ENCODE assay signal across 20 cellular contexts in the genomic region with DNA sequence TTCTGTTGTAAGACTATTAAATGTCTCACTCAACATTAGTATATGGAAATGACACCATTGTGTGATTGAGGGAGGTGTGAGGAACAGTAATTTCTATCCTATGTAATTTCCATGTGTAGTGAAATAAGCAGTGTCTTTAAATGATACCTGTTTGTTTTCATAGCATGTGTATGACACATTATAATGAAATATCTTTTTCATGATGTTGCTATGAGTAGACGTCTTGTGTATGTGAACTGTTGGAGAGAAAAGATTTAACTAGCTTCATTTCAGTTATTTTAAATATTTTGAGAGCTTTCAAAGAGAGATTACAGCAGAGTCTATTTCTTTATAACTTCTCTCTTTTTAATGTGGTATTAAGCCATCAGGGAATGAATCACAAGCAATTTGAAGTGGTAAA.
DNase-seq lines count a peak whose midpoint lies in the region; ATAC-seq and TF ChIP-seq lines count a peak whose summit lies in the region.
"Had no signal": no experiment of that assay in that cellular context is flagged by ENCODE, and none has a peak within 500 bp of the region (broad histone marks: within the 10 kb centered on the region; RNA-seq: fewer than 3 reads in every experiment).

No MANE protein-coding gene starts in this region.

- no peak overlapping the region for H3K4me2 ChIP-seq in GM23248 (ENCODE audit: unreplicated experiment)
- H3K4me2 ChIP-seq: BLaER1 treated with 17β-estradiol and CSF1 and Interleukin-3, amounts not matched to agents 10 nM and 100 nM had no signal

- H3K36me3 Mint-ChIP-seq in MCF 10A (ENCODE audit: insufficient read depth, unreplicated experiment): peaks cover 66% of the 10 kb centered on the region
- H3K36me3 Mint-ChIP-seq in stimulated activated effector memory CD8-positive, alpha-beta T cell treated with anti-CD3 and anti-CD28 coated beads, Interleukin-12 subunit alpha, Interleukin-12 subunit beta, amount 100 ng/mL, for 72 hours: peaks cover 91% of the 10 kb centered on the region

- no peak for DNase-seq in MCF 10A (ENCODE audit: unreplicated experiment)
- no peak for DNase-seq in breast epithelium (ENCODE audit: low spot score in 2 of 2)
- DNase-seq in GM23248: peak; percentile 2
- peak; percentile 3 for DNase-seq in RKO (ENCODE audit: low spot score)
- no peak for DNase-seq in stimulated activated effector memory CD8-positive, alpha-beta T cell treated with anti-CD3 and anti-CD28 coated beads, Interleukin-12 subunit alpha, Interleukin-12 subunit beta, amount 100 ng/mL, for 72 hours (ENCODE audit: low spot score in 2 of 2)
- no peak for DNase-seq in colonic mucosa
- DNase-seq in LoVo (ENCODE audit: low spot score): no peak
- DNase-seq: 8988T; Calu3; CD8-positive, alpha-beta T cell; DMS 273 treated with DMSO at 0.1 percent for 48 hours; DMS53; DND-41; GF-D8 had no signal

- intact Hi-C loops in MCF 10A (cut with micrococcal nuclease) (no loop called here), breast epithelium (cut with DNase I; ENCODE audit: low total_unique reads) (no loop called here), colonic mucosa (cut with DNase I) (no loop called here)

- CTCF ChIA-PET in MCF 10A (lab: Yijun Ruan, JAX): interaction anchor here (1.1 to 6.7 kb wide), 2 partner anchors 23 to 96 kb away, joined by 4 to 39 read pairs; no protein-coding TSS in a partner anchor

- H3K4me1 ChIP-seq in breast epithelium (no peaks in the 10 kb centered on the region), GM23248 (ENCODE audit: insufficient read depth) (peaks cover 7% of the 10 kb centered on the region; the same call in 1 of the 2 replicates), colonic mucosa (no peaks in the 10 kb centered on the region)
- H3K4me1 ChIP-seq: BLaER1 treated with 17β-estradiol and CSF1 and Interleukin-3, amounts not matched to agents 10 nM and 100 nM; HAP-1 had no signal

- BruUV-seq in MCF 10A (replicated peaks; lab: Mats Ljungman, UMichigan): no TSS peak

- H3K27me3 Mint-ChIP-seq in MCF 10A (ENCODE audit: insufficient read depth, unreplicated experiment): no peaks in the 10 kb centered on the region
- H3K27me3 Mint-ChIP-seq: B cell had no signal

- H3K4me3 ChIP-seq in breast epithelium (no peak overlapping the region), GM23248 (no peak overlapping the region), colonic mucosa (no peak overlapping the region)
- H3K4me3 ChIP-seq: BLaER1 treated with 17β-estradiol and CSF1 and Interleukin-3, amounts not matched to agents 10 nM and 100 nM; HAP-1; K562 had no signal

- no peaks in the 10 kb centered on the region for H3K9me3 Mint-ChIP-seq in MCF 10A (ENCODE audit: unreplicated experiment)
- H3K9me3 Mint-ChIP-seq in stimulated activated effector memory CD8-positive, alpha-beta T cell treated with anti-CD3 and anti-CD28 coated beads, Interleukin-12 subunit alpha, Interleukin-12 subunit beta, amount 100 ng/mL, for 72 hours: no peaks in the 10 kb centered on the region
- H3K9me3 Mint-ChIP-seq: CD8-positive, alpha-beta T cell had no signal

- 24 to 61% methylated on average over 1 of the region's 1 CpG for whole genome bisulfite sequencing in GM23248 (ENCODE audit: low coverage in 1 of 2, low lambda C conversion rate in 2 of 2, missing lambda C conversion rate in 2 of 2), 2 experiments

- H3K9me3 ChIP-seq in breast epithelium (no peaks in the 10 kb centered on the region), GM23248 (ENCODE audit: low read depth) (no peaks in the 10 kb centered on the region), colonic mucosa (no peaks in the 10 kb centered on the region)
- H3K9me3 ChIP-seq: BLaER1 treated with 17β-estradiol and CSF1 and Interleukin-3, amounts not matched to agents 10 nM and 100 nM; HAP-1 had no signal

- no peak overlapping the region for H3K27ac ChIP-seq in breast epithelium
- H3K27ac ChIP-seq in GM23248: no peak overlapping the region
- no peak overlapping the region for H3K27ac ChIP-seq in colonic mucosa
- H3K27ac ChIP-seq: BLaER1 treated with 17β-estradiol and CSF1 and Interleukin-3, amounts not matched to agents 10 nM and 100 nM; HL-60 had no signal

- POLR2A ChIA-PET in MCF 10A (lab: Yijun Ruan, JAX): interaction anchor here (0.7 to 1.0 kb wide), 2 partner anchors 71 to 129 kb away, joined by 3 to 4 read pairs; a partner anchor contains a TSS

- H4K20me1 ChIP-seq in GM23248 (ENCODE audit: insufficient read depth): no peaks in the 10 kb centered on the region
- H4K20me1 ChIP-seq: BLaER1 treated with 17β-estradiol and CSF1 and Interleukin-3, amounts not matched to agents 10 nM and 100 nM had no signal

- H3K27ac Mint-ChIP-seq in MCF 10A (ENCODE audit: low read depth, unreplicated experiment): peak overlapping the region; percentile 2
- H3K27ac Mint-ChIP-seq in stimulated activated effector memory CD8-positive, alpha-beta T cell treated with anti-CD3 and anti-CD28 coated beads, Interleukin-12 subunit alpha, Interleukin-12 subunit beta, amount 100 ng/mL, for 72 hours: peak overlapping the region; percentile 74
- H3K27ac Mint-ChIP-seq: B cell; CD8-positive, alpha-beta T cell had no signal

- H3K9ac ChIP-seq in GM23248: no peak overlapping the region
- no peak overlapping the region for H3K9ac ChIP-seq in colonic mucosa (ENCODE audit: low read depth in 2 of 2, low read length in 2 of 2)
- H3K9ac ChIP-seq: BLaER1 treated with 17β-estradiol and CSF1 and Interleukin-3, amounts not matched to agents 10 nM and 100 nM had no signal

- TF ChIP-seq CTCF in MCF 10A (IDR thresholded peaks at IDR 0.05; ENCODE audit: unreplicated experiment) (no peak), breast epithelium (IDR thresholded peaks at IDR 0.05) (no peak), colonic mucosa (IDR thresholded peaks at IDR 0.05) (no peak)

- ATAC-seq in stimulated activated effector memory CD8-positive, alpha-beta T cell treated with anti-CD3 and anti-CD28 coated beads, Interleukin-12 subunit alpha, Interleukin-12 subunit beta, amount 100 ng/mL, for 72 hours: no peak
- ATAC-seq in GM21723 (IDR thresholded peaks at IDR 0.05; ENCODE audit: unreplicated experiment): no peak
- ATAC-seq: CD8-positive, alpha-beta T cell; K562 had no signal

- no peak overlapping the region for H3K4me3 Mint-ChIP-seq in MCF 10A (ENCODE audit: unreplicated experiment)
- H3K4me3 Mint-ChIP-seq in stimulated activated effector memory CD8-positive, alpha-beta T cell treated with anti-CD3 and anti-CD28 coated beads, Interleukin-12 subunit alpha, Interleukin-12 subunit beta, amount 100 ng/mL, for 72 hours: no peak overlapping the region
- H3K4me3 Mint-ChIP-seq: B cell; CD8-positive, alpha-beta T cell had no signal

- H3K4me1 Mint-ChIP-seq in MCF 10A (ENCODE audit: insufficient read depth, unreplicated experiment): peaks cover 6% of the 10 kb centered on the region
- H3K4me1 Mint-ChIP-seq in stimulated activated effector memory CD8-positive, alpha-beta T cell treated with anti-CD3 and anti-CD28 coated beads, Interleukin-12 subunit alpha, Interleukin-12 subunit beta, amount 100 ng/mL, for 72 hours: peaks cover 6% of the 10 kb centered on the region
- H3K4me1 Mint-ChIP-seq: B cell had no signal

- TF ChIP-seq POLR2A in breast epithelium (IDR thresholded peaks at IDR 0.05): no peak

- no peaks in the 10 kb centered on the region for H3K27me3 ChIP-seq in breast epithelium
- no peaks in the 10 kb centered on the region for H3K27me3 ChIP-seq in GM23248 (replicated peaks; ENCODE audit: insufficient read depth)
- H3K27me3 ChIP-seq in colonic mucosa: no peaks in the 10 kb centered on the region
- H3K27me3 ChIP-seq: BLaER1 treated with 17β-estradiol and CSF1 and Interleukin-3, amounts not matched to agents 10 nM and 100 nM had no signal

- H3K9me2 ChIP-seq in GM23248 (ENCODE audit: insufficient read depth): no peaks in the 10 kb centered on the region

- in situ Hi-C loops in GM23248 (cut with MboI): no loop called here

- H3K79me2 ChIP-seq in GM23248 (ENCODE audit: insufficient read depth): no peaks in the 10 kb centered on the region

- H2AFZ ChIP-seq in GM23248: no peak overlapping the region

- H3F3A ChIP-seq in GM23248 (ENCODE audit: insufficient read depth): no peaks in the 10 kb centered on the region; the same call in 1 of the 2 replicates

- H3K36me3 ChIP-seq in breast epithelium (peaks cover 4% of the 10 kb centered on the region), GM23248 (ENCODE audit: low read depth) (peaks cover 46% of the 10 kb centered on the region), colonic mucosa (no peaks in the 10 kb centered on the region)

Comparison
In these comparisons a context has a peak if more than half of its experiments do, and no peak if none do; other contexts are left out.
1. DNase-seq: peak in GM23248 (single experiment) and RKO (single experiment); none in MCF 10A (single experiment), breast epithelium (0 of 2), stimulated activated effector memory CD8-positive, alpha-beta T cell treated with anti-CD3 and anti-CD28 coated beads, Interleukin-12 subunit alpha, Interleukin-12 subunit beta, amount 100 ng/mL, for 72 hours (0 of 2), colonic mucosa (single experiment) and LoVo (single experiment).